In the genomic region with DNA sequence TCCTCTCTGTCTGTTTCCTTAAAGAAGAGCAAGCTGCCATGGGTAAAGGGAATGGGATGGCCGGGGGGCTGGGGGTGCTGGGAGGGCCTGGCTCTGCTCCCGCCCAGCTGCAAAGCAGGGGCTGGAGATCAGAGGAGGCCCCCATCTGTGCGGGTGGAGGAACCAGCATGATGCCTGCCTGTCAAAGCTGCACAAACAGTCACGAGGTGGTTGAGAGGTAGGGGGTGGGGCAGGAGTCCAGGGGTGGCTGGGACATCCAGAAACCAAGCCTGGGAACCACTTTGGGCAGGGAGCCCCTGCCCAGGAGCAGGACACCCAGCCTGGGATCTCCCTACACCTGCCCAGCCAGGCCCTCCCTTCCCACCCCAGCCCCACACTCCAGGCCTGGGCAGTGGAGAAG, we compare ENCODE assay signal across 18 cellular contexts. TPM values are rescaled to one million over a fixed set of nuclear protein-coding genes. Genes with fewer than 3 reads are reported as not detected.
A peak's percentile ranks its signal among the peaks of the same experiment; 100 is the strongest.
DNase-seq lines count a peak whose midpoint lies in the region; ATAC-seq lines count a peak whose summit lies in the region.
"Had no signal": no experiment of that assay in that cellular context is flagged by ENCODE, and none has a peak within 500 bp of the region (broad histone marks: within the 10 kb centered on the region; RNA-seq: fewer than 3 reads in every experiment).

No MANE protein-coding gene starts in this region.

- H3K4me1 Mint-ChIP-seq in stimulated activated effector memory CD8-positive, alpha-beta T cell treated with anti-CD3 and anti-CD28 coated beads, Interleukin-12 subunit alpha, Interleukin-12 subunit beta, amount 100 ng/mL, for 72 hours, result peaks cover 24% of the 10 kb centered on the region
- peaks cover 18% of the 10 kb centered on the region for H3K4me1 Mint-ChIP-seq in activated naive CD8-positive, alpha-beta T cell treated with anti-CD3 and anti-CD28 coated beads, Interleukin-2, amount 50 U/mL, for 24 hours
- peaks cover 19 to 36% (median 31%) of the 10 kb centered on the region in 7 donors for H3K4me1 Mint-ChIP-seq in naive thymus-derived CD4-positive, alpha-beta T cell

- H3K27me3 ChIP-seq in naive thymus-derived CD4-positive, alpha-beta T cell (ENCODE audit: control insufficient read depth in 2 of 2, insufficient read depth in 2 of 2, low read length in 2 of 2), result no peaks in the 10 kb centered on the region
- H3K27me3 ChIP-seq: BLaER1 treated with 17β-estradiol and CSF1 and Interleukin-3, amounts not matched to agents 10 nM and 100 nM; MG63; SJSA1 had no signal

- CTCF ChIA-PET in naive thymus-derived CD4-positive, alpha-beta T cell (lab: Charles Lee), result interaction anchor here (1.1 to 1.2 kb wide), 2 partner anchors 9 to 177 kb away, joined by 4 to 5 read pairs; no protein-coding TSS in a partner anchor

- peak overlapping the region; percentile 75 for H3K27ac Mint-ChIP-seq in stimulated activated effector memory CD8-positive, alpha-beta T cell treated with anti-CD3 and anti-CD28 coated beads, Interleukin-12 subunit alpha, Interleukin-12 subunit beta, amount 100 ng/mL, for 72 hours
- H3K27ac Mint-ChIP-seq in activated naive CD8-positive, alpha-beta T cell treated with anti-CD3 and anti-CD28 coated beads, Interleukin-2, amount 50 U/mL, for 24 hours, result no peak overlapping the region
- no peak overlapping the region for H3K27ac Mint-ChIP-seq in naive thymus-derived CD4-positive, alpha-beta T cell

- H3K9me3 ChIP-seq in naive thymus-derived CD4-positive, alpha-beta T cell (ENCODE audit: control insufficient read depth in 2 of 3, low read length in 3 of 3), result no peaks in the 10 kb centered on the region
- H3K9me3 ChIP-seq: BLaER1 treated with 17β-estradiol and CSF1 and Interleukin-3, amounts not matched to agents 10 nM and 100 nM; MG63; SJSA1 had no signal

- H3K36me3 Mint-ChIP-seq in stimulated activated effector memory CD8-positive, alpha-beta T cell treated with anti-CD3 and anti-CD28 coated beads, Interleukin-12 subunit alpha, Interleukin-12 subunit beta, amount 100 ng/mL, for 72 hours, result peaks cover 50% of the 10 kb centered on the region
- H3K36me3 Mint-ChIP-seq in activated naive CD8-positive, alpha-beta T cell treated with anti-CD3 and anti-CD28 coated beads, Interleukin-2, amount 50 U/mL, for 24 hours (ENCODE audit: low read depth), result peaks cover 5% of the 10 kb centered on the region
- H3K36me3 Mint-ChIP-seq in naive thymus-derived CD4-positive, alpha-beta T cell, result peaks cover 0 to 39% (median 12%) of the 10 kb centered on the region in 5 donors

- peaks cover 11 to 16% of the 10 kb centered on the region in 2 donors for H3K4me1 ChIP-seq in naive thymus-derived CD4-positive, alpha-beta T cell (ENCODE audit: control insufficient read depth in 2 of 2, insufficient read depth in 2 of 2, low read length in 2 of 2)
- H3K4me1 ChIP-seq: SJSA1 had no signal

- no peaks in the 10 kb centered on the region for H3K9me3 Mint-ChIP-seq in stimulated activated effector memory CD8-positive, alpha-beta T cell treated with anti-CD3 and anti-CD28 coated beads, Interleukin-12 subunit alpha, Interleukin-12 subunit beta, amount 100 ng/mL, for 72 hours
- no peaks in the 10 kb centered on the region for H3K9me3 Mint-ChIP-seq in activated naive CD8-positive, alpha-beta T cell treated with anti-CD3 and anti-CD28 coated beads, Interleukin-2, amount 50 U/mL, for 24 hours
- H3K9me3 Mint-ChIP-seq in naive thymus-derived CD4-positive, alpha-beta T cell, result no peaks in the 10 kb centered on the region
- H3K9me3 Mint-ChIP-seq: CD8-positive, alpha-beta memory T cell; GM23338 had no signal

- DNase-seq in NCI-H345 (lab: John Stamatoyannopoulos, UW) (peak; percentile 21), NCI-H345 treated with DMSO at 0.1 percent for 48 hours (lab: John Stamatoyannopoulos, UW; ENCODE audit: unreplicated experiment) (no peak), NCI-H69 (lab: John Stamatoyannopoulos, UW) (peak; percentile 58), left ventricle myocardium superior (no peak)
- DNase-seq in stimulated activated effector memory CD8-positive, alpha-beta T cell treated with anti-CD3 and anti-CD28 coated beads, Interleukin-12 subunit alpha, Interleukin-12 subunit beta, amount 100 ng/mL, for 72 hours (ENCODE audit: low spot score in 2 of 2), result no peak
- DNase-seq in activated naive CD8-positive, alpha-beta T cell treated with anti-CD3 and anti-CD28 coated beads, Interleukin-2, amount 50 U/mL, for 24 hours, result no peak
- no peak for DNase-seq in naive thymus-derived CD4-positive, alpha-beta T cell
- DNase-seq: CD8-positive, alpha-beta memory T cell; MG63; NCI-H1105; NCI-H1694; NCI-H446; PC-3 had no signal

- intact Hi-C loops in left ventricle myocardium superior (cut with micrococcal nuclease), result no loop called here
- intact Hi-C loops in naive thymus-derived CD4-positive, alpha-beta T cell (cut with micrococcal nuclease), result no loop called here

- peak; percentile 26 for ATAC-seq in left ventricle myocardium superior
- no peak for ATAC-seq in stimulated activated effector memory CD8-positive, alpha-beta T cell treated with anti-CD3 and anti-CD28 coated beads, Interleukin-12 subunit alpha, Interleukin-12 subunit beta, amount 100 ng/mL, for 72 hours
- ATAC-seq in activated naive CD8-positive, alpha-beta T cell treated with anti-CD3 and anti-CD28 coated beads, Interleukin-2, amount 50 U/mL, for 24 hours, result no peak
- no peak for ATAC-seq in GM21381 (IDR thresholded peaks at IDR 0.05; ENCODE audit: unreplicated experiment)
- ATAC-seq in naive thymus-derived CD4-positive, alpha-beta T cell, result no peak
- ATAC-seq: GM23338, PC-3 had no signal

- no peak overlapping the region for H3K27ac ChIP-seq in naive thymus-derived CD4-positive, alpha-beta T cell (ENCODE audit: low read depth, low read length)
- H3K27ac ChIP-seq: RWPE1, SJSA1 had no signal

- peaks cover 0 to 55% (median 0%) of the 10 kb centered on the region in 3 experiments for H3K36me3 ChIP-seq in naive thymus-derived CD4-positive, alpha-beta T cell (ENCODE audit: control insufficient read depth in 2 of 3, insufficient read depth in 3 of 3, low read length in 3 of 3)

- no peak overlapping the region for H3K4me3 Mint-ChIP-seq in stimulated activated effector memory CD8-positive, alpha-beta T cell treated with anti-CD3 and anti-CD28 coated beads, Interleukin-12 subunit alpha, Interleukin-12 subunit beta, amount 100 ng/mL, for 72 hours
- no peak overlapping the region for H3K4me3 Mint-ChIP-seq in activated naive CD8-positive, alpha-beta T cell treated with anti-CD3 and anti-CD28 coated beads, Interleukin-2, amount 50 U/mL, for 24 hours
- no peak overlapping the region for H3K4me3 Mint-ChIP-seq in naive thymus-derived CD4-positive, alpha-beta T cell
- H3K4me3 Mint-ChIP-seq: CD8-positive, alpha-beta memory T cell; GM23338 had no signal

- POLR2A ChIA-PET in naive thymus-derived CD4-positive, alpha-beta T cell (lab: Charles Lee), result no interaction called here

- no peaks in the 10 kb centered on the region for H3K27me3 Mint-ChIP-seq in activated naive CD8-positive, alpha-beta T cell treated with anti-CD3 and anti-CD28 coated beads, Interleukin-2, amount 50 U/mL, for 24 hours
- H3K27me3 Mint-ChIP-seq in naive thymus-derived CD4-positive, alpha-beta T cell, result no peaks in the 10 kb centered on the region
- H3K27me3 Mint-ChIP-seq: CD8-positive, alpha-beta memory T cell had no signal

- H3K4me3 ChIP-seq in naive thymus-derived CD4-positive, alpha-beta T cell (ENCODE audit: low read length), result no peak overlapping the region
- H3K4me3 ChIP-seq: BLaER1 treated with 17β-estradiol and CSF1 and Interleukin-3, amounts not matched to agents 10 nM and 100 nM; GM23338; MG63; SJSA1 had no signal

RNA-seq across cellular contexts. Expression of gene SLC41A1, which starts 12.5 kb away (rescaled TPM):
- total RNA-seq in left ventricle myocardium superior, result 511 TPM
- 10 to 100 TPM; 16.5 to 32.0 (median 27.8) TPM for total RNA-seq in naive thymus-derived CD4-positive, alpha-beta T cell
- 10 to 100 TPM in 1 of 2 donors, 1 to 10 TPM in 1; 9.1 to 15.9 TPM for polyA plus RNA-seq in naive thymus-derived CD4-positive, alpha-beta T cell

RNA-seq across cellular contexts. Expression of gene RAB29, which starts 25.2 kb away (rescaled TPM):
- total RNA-seq in left ventricle myocardium superior, result 14.5 TPM
- 10 to 100 TPM; 23.9 to 55.5 (median 45.9) TPM for total RNA-seq in naive thymus-derived CD4-positive, alpha-beta T cell
- 10 to 100 TPM; 57.3 to 76.6 TPM for polyA plus RNA-seq in naive thymus-derived CD4-positive, alpha-beta T cell

RNA-seq across cellular contexts. Expression of gene PM20D1, which starts 49.5 kb away (rescaled TPM):
- 1.6 TPM for total RNA-seq in left ventricle myocardium superior
- 1 to 10 TPM in 4 of 5 experiments, under 1 TPM in 1; 0.92 to 2.7 (median 1.9) TPM for total RNA-seq in naive thymus-derived CD4-positive, alpha-beta T cell
- 1 to 10 TPM; 1.6 to 2.2 TPM for polyA plus RNA-seq in naive thymus-derived CD4-positive, alpha-beta T cell
- total RNA-seq: PC-3, SJSA1 had no signal
- polyA plus RNA-seq: GM23338 had no signal

RNA-seq across cellular contexts. Expression of gene NUCKS1, which starts 50.5 kb away (rescaled TPM):
- total RNA-seq in left ventricle myocardium superior, result 202 TPM
- total RNA-seq in naive thymus-derived CD4-positive, alpha-beta T cell, result 100 to 1,000 TPM in 4 of 5 experiments, 10 to 100 TPM in 1; 70.4 to 164 (median 122) TPM
- 10 to 100 TPM; 12.5 to 18.7 TPM for polyA plus RNA-seq in naive thymus-derived CD4-positive, alpha-beta T cell

Comparison
In these comparisons a context has a peak if more than half of its experiments do, and no peak if none do; other contexts are left out.
1. DNase-seq: peak in NCI-H345 (single experiment) and NCI-H69 (single experiment); none in NCI-H345 treated with DMSO at 0.1 percent for 48 hours (single experiment), left ventricle myocardium superior (single experiment), stimulated activated effector memory CD8-positive, alpha-beta T cell treated with anti-CD3 and anti-CD28 coated beads, Interleukin-12 subunit alpha, Interleukin-12 subunit beta, amount 100 ng/mL, for 72 hours (0 of 2), activated naive CD8-positive, alpha-beta T cell treated with anti-CD3 and anti-CD28 coated beads, Interleukin-2, amount 50 U/mL, for 24 hours (single experiment) and naive thymus-derived CD4-positive, alpha-beta T cell (0 of 9).
2. RNA of gene SLC41A1, which starts 12.5 kb away (total RNA-seq): 511 TPM in left ventricle myocardium superior (single experiment); 16.5 to 32.0 TPM in naive thymus-derived CD4-positive, alpha-beta T cell; every median in the first group is over 10 times any median in the second.